In the genomic region with DNA sequence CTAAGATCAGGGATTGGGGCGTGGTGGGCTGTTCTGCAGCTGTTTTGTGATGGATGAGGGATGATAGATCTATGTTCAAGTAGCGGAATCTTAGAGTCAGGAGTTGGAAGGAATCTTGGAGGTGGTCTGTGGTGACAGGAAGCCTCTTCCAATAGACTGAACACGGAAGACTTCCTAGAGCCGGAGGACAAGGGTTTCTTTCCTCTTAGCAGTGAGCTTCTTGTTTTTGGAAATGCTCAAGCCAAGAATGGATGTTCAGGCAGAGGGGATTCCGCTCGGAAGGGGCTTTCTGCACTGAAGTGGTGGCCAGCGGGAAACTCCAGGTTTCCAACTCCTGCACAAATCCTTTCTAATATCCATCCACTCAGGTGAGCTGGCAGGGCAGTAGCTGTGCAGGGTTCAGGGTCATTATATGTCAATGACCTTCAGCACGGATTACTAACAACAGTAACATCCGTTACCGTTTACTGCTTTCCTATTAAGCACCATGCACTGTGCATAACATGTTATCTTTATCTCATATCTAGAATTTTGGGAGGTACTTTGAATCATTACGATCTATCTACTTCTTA, we compare ENCODE assay signal across 8 cellular contexts. TPM values are rescaled to one million over a fixed set of nuclear protein-coding genes. Genes with fewer than 3 reads are reported as not detected.
DNase-seq lines count a peak whose midpoint lies in the region; ATAC-seq and TF ChIP-seq lines count a peak whose summit lies in the region.

No MANE protein-coding gene starts in this region.

- H3K79me2 ChIP-seq in hepatocyte, result peaks cover 35% of the 10 kb centered on the region

- no peaks in the 10 kb centered on the region for H3K9me3 ChIP-seq in hepatocyte (ENCODE audit: low read depth)

- peaks cover 27% of the 10 kb centered on the region for H3K4me1 Mint-ChIP-seq in activated CD8-positive, alpha-beta T cell treated with anti-CD3 and anti-CD28 coated beads for 36 hours (ENCODE audit: low read depth)
- H3K4me1 Mint-ChIP-seq in stimulated activated memory B cell treated with anti-CD40 and anti-IgM and Interleukin-4, amounts not matched to agents 10 μg/mL and 1 μg/mL and 100 μg/mL, for 72 hours, result peaks cover 20% of the 10 kb centered on the region

- H3K27ac ChIP-seq in hepatocyte, result peak overlapping the region; percentile 97

- no peaks in the 10 kb centered on the region for H3K9me2 ChIP-seq in hepatocyte (replicated peaks; ENCODE audit: insufficient read depth)

- no peaks in the 10 kb centered on the region for H3K27me3 Mint-ChIP-seq in activated CD8-positive, alpha-beta T cell treated with anti-CD3 and anti-CD28 coated beads for 36 hours
- H3K27me3 Mint-ChIP-seq in stimulated activated memory B cell treated with anti-CD40 and anti-IgM and Interleukin-4, amounts not matched to agents 10 μg/mL and 1 μg/mL and 100 μg/mL, for 72 hours, result no peaks in the 10 kb centered on the region

- H2AFZ ChIP-seq in hepatocyte, result peak overlapping the region; percentile 69

- H3K4me1 ChIP-seq in hepatocyte (ENCODE audit: insufficient read depth), result peaks cover 20% of the 10 kb centered on the region

- H3K4me3 ChIP-seq in hepatocyte, result peak overlapping the region; percentile 40

- 48% methylated on average over 11 of the region's 11 CpGs for WGBS in hepatocyte (ENCODE audit: low lambda C conversion rate, missing lambda C conversion rate)

- H3K4me2 ChIP-seq in hepatocyte, result peak overlapping the region; percentile 88

- POLR2A ChIA-PET in activated CD8-positive, alpha-beta T cell treated with anti-CD3 and anti-CD28 coated beads for 36 hours (lab: Charles Lee), result interaction anchor here (0.5 to 3.1 kb wide), 10 partner anchors 7 to 306 kb away, joined by 3 to 15 read pairs (median 4); a partner anchor contains a TSS

- intact Hi-C loops in activated CD8-positive, alpha-beta T cell treated with anti-CD3 and anti-CD28 coated beads for 36 hours (cut with micrococcal nuclease), result no loop called here

- no peaks in the 10 kb centered on the region for H3K36me3 ChIP-seq in hepatocyte (replicated peaks; ENCODE audit: insufficient read depth, low read depth)

- peak; percentile 9 for ATAC-seq in GM18517 (IDR thresholded peaks at IDR 0.05; ENCODE audit: unreplicated experiment)
- peak; percentile 15 for ATAC-seq in HG02852 (IDR thresholded peaks at IDR 0.05; ENCODE audit: unreplicated experiment)
- peak; percentile 50 for ATAC-seq in activated CD8-positive, alpha-beta T cell treated with anti-CD3 and anti-CD28 coated beads for 36 hours
- ATAC-seq in stimulated activated memory B cell treated with anti-CD40 and anti-IgM and Interleukin-4, amounts not matched to agents 10 μg/mL and 1 μg/mL and 100 μg/mL, for 72 hours, result peak; percentile 37

- CTCF ChIA-PET in activated CD8-positive, alpha-beta T cell treated with anti-CD3 and anti-CD28 coated beads for 36 hours (lab: Charles Lee), result interaction anchor here (1.0 to 4.7 kb wide), 4 partner anchors 10 to 792 kb away, joined by 3 to 30 read pairs (median 16); a partner anchor contains a TSS

- no peaks in the 10 kb centered on the region for H4K20me1 ChIP-seq in hepatocyte (ENCODE audit: insufficient read depth, poor library complexity, severe bottlenecking)

- H3K27me3 ChIP-seq in hepatocyte, result no peaks in the 10 kb centered on the region

- DNase-seq in activated CD8-positive, alpha-beta T cell treated with anti-CD3 and anti-CD28 coated beads for 36 hours, result no peak
- DNase-seq in hepatocyte (ENCODE audit: low spot score) (peak; percentile 38), occipital lobe (lab: John Stamatoyannopoulos, UW) (no peak), G401 (ENCODE audit: low spot score) (no peak), globus pallidus (ENCODE audit: low spot score) (no peak)

- no peak for TF ChIP-seq CTCF in activated CD8-positive, alpha-beta T cell treated with anti-CD3 and anti-CD28 coated beads for 36 hours (IDR thresholded peaks at IDR 0.05)
- TF ChIP-seq CTCF in hepatocyte (IDR thresholded peaks at IDR 0.05; ENCODE audit: poor library complexity), result no peak

- H3K4me3 Mint-ChIP-seq in activated CD8-positive, alpha-beta T cell treated with anti-CD3 and anti-CD28 coated beads for 36 hours, result peak overlapping the region; percentile 99
- H3K4me3 Mint-ChIP-seq in stimulated activated memory B cell treated with anti-CD40 and anti-IgM and Interleukin-4, amounts not matched to agents 10 μg/mL and 1 μg/mL and 100 μg/mL, for 72 hours, result peak overlapping the region; percentile 83

- in situ Hi-C loops in G401 (cut with HindIII; ENCODE audit: low sequenced_read_pairs), result no loop called here

- peaks cover 17% of the 10 kb centered on the region for H3K36me3 Mint-ChIP-seq in activated CD8-positive, alpha-beta T cell treated with anti-CD3 and anti-CD28 coated beads for 36 hours (ENCODE audit: low read depth)
- H3K36me3 Mint-ChIP-seq in stimulated activated memory B cell treated with anti-CD40 and anti-IgM and Interleukin-4, amounts not matched to agents 10 μg/mL and 1 μg/mL and 100 μg/mL, for 72 hours, result peaks cover 10% of the 10 kb centered on the region

- H3K9me3 Mint-ChIP-seq in activated CD8-positive, alpha-beta T cell treated with anti-CD3 and anti-CD28 coated beads for 36 hours, result no peaks in the 10 kb centered on the region
- H3K9me3 Mint-ChIP-seq in stimulated activated memory B cell treated with anti-CD40 and anti-IgM and Interleukin-4, amounts not matched to agents 10 μg/mL and 1 μg/mL and 100 μg/mL, for 72 hours, result peaks cover 3% of the 10 kb centered on the region

- H3K27ac Mint-ChIP-seq in activated CD8-positive, alpha-beta T cell treated with anti-CD3 and anti-CD28 coated beads for 36 hours, result peak overlapping the region; percentile 92
- H3K27ac Mint-ChIP-seq in stimulated activated memory B cell treated with anti-CD40 and anti-IgM and Interleukin-4, amounts not matched to agents 10 μg/mL and 1 μg/mL and 100 μg/mL, for 72 hours, result peak overlapping the region; percentile 93

RNA-seq across cellular contexts. Expression of a gene that starts 0.6 kb away (rescaled TPM):
- total RNA-seq in activated CD8-positive, alpha-beta T cell treated with anti-CD3 and anti-CD28 coated beads for 36 hours, result 10 to 100 TPM; 17.8 to 18.6 TPM
- total RNA-seq in hepatocyte, result 25.0 and 29.3 TPM in 2 replicates
- polyA plus RNA-seq in hepatocyte, result 22.8 and 29.1 TPM in 2 replicates
- 4.2 TPM for total RNA-seq in occipital lobe
- total RNA-seq in G401 (2014; rRNA removed; shearing (Covaris generic)), result 47.9 and 53.3 TPM in 2 replicates

RNA-seq across cellular contexts. Expression of a gene that starts 24.4 kb away (rescaled TPM):
- total RNA-seq in activated CD8-positive, alpha-beta T cell treated with anti-CD3 and anti-CD28 coated beads for 36 hours, result 10 to 100 TPM; 35.3 to 36.4 TPM
- total RNA-seq in hepatocyte (40.7 and 51.9 TPM in 2 replicates), occipital lobe (48.4 TPM)
- 53.9 and 61.0 TPM in 2 replicates for polyA plus RNA-seq in hepatocyte
- 61.6 and 70.9 TPM in 2 replicates for total RNA-seq in G401 (2014; rRNA removed; shearing (Covaris generic))

RNA-seq across cellular contexts. Expression of a gene that starts 42.3 kb away (rescaled TPM):
- total RNA-seq in activated CD8-positive, alpha-beta T cell treated with anti-CD3 and anti-CD28 coated beads for 36 hours, result 10 to 100 TPM; 90.9 to 91.4 TPM
- 28.4 and 31.8 TPM in 2 replicates for total RNA-seq in hepatocyte
- 26.7 and 35.2 TPM in 2 replicates for polyA plus RNA-seq in hepatocyte
- 18.2 TPM for total RNA-seq in occipital lobe
- total RNA-seq in G401 (2014; rRNA removed; shearing (Covaris generic)), result 15.2 and 55.9 TPM in 2 replicates

RNA-seq across cellular contexts. Expression of a gene that starts 53.6 kb away (rescaled TPM):
- total RNA-seq in activated CD8-positive, alpha-beta T cell treated with anti-CD3 and anti-CD28 coated beads for 36 hours, result not detected
- total RNA-seq in hepatocyte, result not detected in 2 replicates
- 0.46 TPM in 1 of 2 replicates, not detected in the other for polyA plus RNA-seq in hepatocyte
- total RNA-seq in occipital lobe, result not detected
- total RNA-seq in G401 (2014; rRNA removed; shearing (Covaris generic)), result 0.27 TPM in 1 of 2 replicates, not detected in the other
